Comparison of ENCODE assay signal across 22 cellular contexts in the genomic region with DNA sequence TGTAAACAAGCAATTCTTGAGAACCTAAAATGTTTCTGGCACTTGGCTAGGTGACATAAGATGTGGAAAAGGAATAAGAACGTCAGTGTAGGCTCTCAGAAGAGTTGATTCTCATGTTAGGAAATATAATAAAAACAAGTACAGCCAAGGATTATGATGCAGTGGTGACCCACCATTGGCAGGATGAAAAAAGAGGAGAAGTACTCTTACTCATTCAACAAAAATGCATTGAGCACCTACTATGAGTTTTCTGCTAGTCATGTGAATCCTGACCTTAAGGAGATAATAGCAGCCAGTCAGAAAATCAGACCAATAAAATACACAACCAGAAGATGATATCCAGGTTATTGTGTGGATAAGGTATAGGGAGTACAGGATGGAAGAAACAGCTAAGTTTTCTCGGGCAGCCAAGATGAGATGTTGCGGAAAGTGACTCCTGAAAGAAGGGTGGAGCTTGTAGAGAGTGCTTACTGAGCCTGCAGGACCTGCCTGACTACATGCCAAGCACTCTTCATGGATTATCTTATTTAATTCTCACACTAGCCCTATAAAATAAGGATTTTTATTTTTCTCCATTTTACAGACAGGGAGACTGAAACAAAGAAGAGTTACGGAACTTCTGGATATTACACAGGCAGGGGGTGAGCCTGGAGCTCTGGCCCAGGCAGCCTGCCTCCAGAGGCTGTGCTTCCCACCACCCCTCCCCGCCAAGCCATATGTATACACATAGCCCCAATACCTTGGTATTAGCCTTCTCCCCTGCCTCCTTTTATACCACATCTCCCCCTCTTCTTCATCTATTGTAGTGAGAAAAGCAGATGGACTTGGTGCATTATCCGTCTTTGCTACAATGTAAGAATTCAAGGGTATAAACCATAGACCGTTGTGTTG. TPM values are rescaled to one million over a fixed set of nuclear protein-coding genes. Genes with fewer than 3 reads are reported as not detected.
"Had no signal": no experiment of that assay in that cellular context is flagged by ENCODE, and none has a peak within 500 bp of the region (broad histone marks: within the 10 kb centered on the region; RNA-seq: fewer than 3 reads in every experiment).

No MANE protein-coding gene starts in this region.

- H3K9me3 Mint-ChIP-seq: activated CD8-positive, alpha-beta T cell treated with anti-CD3 and anti-CD28 coated beads for 36 hours; activated naive CD4-positive, alpha-beta T cell treated with anti-CD3 and anti-CD28 coated beads, Interleukin-2, amount 10 ng/mL, durations not matched to agents 7 days and 5 days; central memory CD8-positive, alpha-beta T cell; natural killer cell; stimulated activated memory B cell treated with anti-CD40 and anti-IgM and Interleukin-4, amounts not matched to agents 10 μg/mL and 1 μg/mL and 100 μg/mL, for 72 hours; T-helper 2 cell treated with Interferon-gamma antibody and Interleukin-4, amounts not matched to agents 5 μg/mL and 100 μg/mL, for 36 hours had no signal

- H3K27ac Mint-ChIP-seq: activated CD4-positive, alpha-beta T cell treated with anti-CD3 and anti-CD28 coated beads, Interleukin-2, amount 10 ng/mL, durations not matched to agents 24 days and 14 days; activated CD8-positive, alpha-beta T cell treated with anti-CD3 and anti-CD28 coated beads for 36 hours; activated naive CD4-positive, alpha-beta T cell treated with anti-CD3 and anti-CD28 coated beads, Interleukin-2, amount 10 ng/mL, durations not matched to agents 7 days and 5 days; natural killer cell; stimulated activated memory B cell treated with anti-CD40 and anti-IgM and Interleukin-4, amounts not matched to agents 10 μg/mL and 1 μg/mL and 100 μg/mL, for 72 hours; T-helper 2 cell treated with Interferon-gamma antibody and Interleukin-4, amounts not matched to agents 5 μg/mL and 100 μg/mL, for 36 hours had no signal

- H3K36me3 Mint-ChIP-seq: activated naive CD4-positive, alpha-beta T cell treated with anti-CD3 and anti-CD28 coated beads, Interleukin-2, amount 10 ng/mL, durations not matched to agents 7 days and 5 days; natural killer cell; stimulated activated memory B cell treated with anti-CD40 and anti-IgM and Interleukin-4, amounts not matched to agents 10 μg/mL and 1 μg/mL and 100 μg/mL, for 72 hours had no signal

- DNase-seq: activated CD4-positive, alpha-beta T cell treated with anti-CD3 and anti-CD28 coated beads, Interleukin-2, amount 10 ng/mL, durations not matched to agents 24 days and 14 days; activated CD4-positive, CD25-positive, alpha-beta regulatory T cell; activated CD8-positive, alpha-beta T cell treated with anti-CD3 and anti-CD28 coated beads for 36 hours; activated naive CD4-positive, alpha-beta T cell treated with anti-CD3 and anti-CD28 coated beads, Interleukin-2, amount 10 ng/mL, durations not matched to agents 7 days and 5 days; activated T-cell treated with anti-CD3 and anti-CD28 coated beads, Interleukin-2, amount 50 U/mL, for 1 hour; aorta; brain microvascular endothelial cell; left cardiac atrium; natural killer cell; ovary; right lobe of liver; small intestine; stimulated activated CD4-positive, alpha-beta T cell treated with anti-CD3 and anti-CD28 coated beads, Interleukin-4, amount 100 ng/mL, for 4 hours had no signal

- H3K4me3 ChIP-seq: coronary artery, esophagus muscularis mucosa, lung, ovary, right lobe of liver, thoracic aorta had no signal

- ATAC-seq: activated CD8-positive, alpha-beta T cell treated with anti-CD3 and anti-CD28 coated beads for 36 hours; left cardiac atrium; natural killer cell; right lobe of liver; stimulated activated memory B cell treated with anti-CD40 and anti-IgM and Interleukin-4, amounts not matched to agents 10 μg/mL and 1 μg/mL and 100 μg/mL, for 72 hours had no signal

RNA-seq across cellular contexts. Expression of a gene that starts 58.5 kb away (rescaled TPM):
- total RNA-seq: activated CD4-positive, alpha-beta T cell treated with anti-CD3 and anti-CD28 coated beads, Interleukin-2, amount 10 ng/mL, durations not matched to agents 24 days and 14 days; glomerular endothelial cell; pulmonary artery endothelial cell had no signal
